Comparison of ENCODE assay signal across 8 cellular contexts in genomic region chr1:225508538-225509375, GRCh38.
DNase-seq lines count a peak whose midpoint lies in the region; ATAC-seq and TF ChIP-seq lines count a peak whose summit lies in the region.

No MANE protein-coding gene starts in this region.

- no peak for TF ChIP-seq CTCF in foreskin fibroblast (IDR thresholded peaks at IDR 0.05; ENCODE audit: low read depth, low read length)
- no peak for TF ChIP-seq CTCF in osteocyte (IDR thresholded peaks at IDR 0.05)

- H3K9me3 ChIP-seq in SJCRH30 (replicated peaks) (no peaks in the 10 kb centered on the region), T-helper 17 cell (ENCODE audit: control insufficient read depth, low read length, poor library complexity, severe bottlenecking) (no peaks in the 10 kb centered on the region)

- H3K27ac Mint-ChIP-seq in activated T-cell treated with anti-CD3 and anti-CD28 coated beads, Interleukin-2, amount 50 U/mL, for 24 hours, result no peak overlapping the region
- H3K27ac Mint-ChIP-seq in osteocyte (ENCODE audit: unreplicated experiment) (peak overlapping the region; percentile 94), T-helper 17 cell (no peak overlapping the region)

- peaks cover 18% of the 10 kb centered on the region for H3K27me3 Mint-ChIP-seq in activated T-cell treated with anti-CD3 and anti-CD28 coated beads, Interleukin-2, amount 50 U/mL, for 4 hours (ENCODE audit: low read depth)
- peaks cover 3% of the 10 kb centered on the region for H3K27me3 Mint-ChIP-seq in activated T-cell treated with anti-CD3 and anti-CD28 coated beads, Interleukin-2, amount 50 U/mL, for 24 hours
- H3K27me3 Mint-ChIP-seq in osteocyte (ENCODE audit: unreplicated experiment) (no peaks in the 10 kb centered on the region), T-helper 17 cell (peaks cover 30% of the 10 kb centered on the region)

- ATAC-seq in activated T-cell treated with anti-CD3 and anti-CD28 coated beads, Interleukin-2, amount 50 U/mL, for 4 hours, result peak; percentile 67 to 82
- ATAC-seq in T-helper 17 cell, result no peak

- H3K36me3 ChIP-seq in SJCRH30, result peaks cover 72% of the 10 kb centered on the region

- H3K4me3 Mint-ChIP-seq in activated T-cell treated with anti-CD3 and anti-CD28 coated beads, Interleukin-2, amount 50 U/mL, for 4 hours, result no peak overlapping the region
- no peak overlapping the region for H3K4me3 Mint-ChIP-seq in activated T-cell treated with anti-CD3 and anti-CD28 coated beads, Interleukin-2, amount 50 U/mL, for 24 hours
- H3K4me3 Mint-ChIP-seq in osteocyte (ENCODE audit: unreplicated experiment) (peak overlapping the region; percentile 6), T-helper 17 cell (no peak overlapping the region)

- H3K36me3 Mint-ChIP-seq in activated T-cell treated with anti-CD3 and anti-CD28 coated beads, Interleukin-2, amount 50 U/mL, for 4 hours (ENCODE audit: insufficient read depth), result no peaks in the 10 kb centered on the region
- no peaks in the 10 kb centered on the region for H3K36me3 Mint-ChIP-seq in activated T-cell treated with anti-CD3 and anti-CD28 coated beads, Interleukin-2, amount 50 U/mL, for 24 hours (ENCODE audit: low read depth)
- peaks cover 39% of the 10 kb centered on the region for H3K36me3 Mint-ChIP-seq in osteocyte (ENCODE audit: unreplicated experiment)
- H3K36me3 Mint-ChIP-seq in T-helper 17 cell (ENCODE audit: low read depth), result peaks cover 2% of the 10 kb centered on the region

- H3K4me1 Mint-ChIP-seq in activated T-cell treated with anti-CD3 and anti-CD28 coated beads, Interleukin-2, amount 50 U/mL, for 4 hours (ENCODE audit: low read depth), result peaks cover 2% of the 10 kb centered on the region
- H3K4me1 Mint-ChIP-seq in activated T-cell treated with anti-CD3 and anti-CD28 coated beads, Interleukin-2, amount 50 U/mL, for 24 hours (ENCODE audit: low read depth), result peaks cover 10% of the 10 kb centered on the region
- H3K4me1 Mint-ChIP-seq in osteocyte (ENCODE audit: unreplicated experiment) (peaks cover 23% of the 10 kb centered on the region), T-helper 17 cell (peaks cover 2% of the 10 kb centered on the region)

- H3K4me3 ChIP-seq in SJCRH30 (no peak overlapping the region), foreskin fibroblast (ENCODE audit: low read depth in 1 of 2, low read length in 2 of 2) (no peak overlapping the region)

- H3K27me3 ChIP-seq in SJCRH30, result no peaks in the 10 kb centered on the region

- peaks cover 17% of the 10 kb centered on the region for H3K4me1 ChIP-seq in SJCRH30

- H3K9me3 Mint-ChIP-seq in activated T-cell treated with anti-CD3 and anti-CD28 coated beads, Interleukin-2, amount 50 U/mL, for 4 hours, result no peaks in the 10 kb centered on the region
- no peaks in the 10 kb centered on the region for H3K9me3 Mint-ChIP-seq in activated T-cell treated with anti-CD3 and anti-CD28 coated beads, Interleukin-2, amount 50 U/mL, for 24 hours
- no peaks in the 10 kb centered on the region for H3K9me3 Mint-ChIP-seq in osteocyte (ENCODE audit: unreplicated experiment)

- no peak for DNase-seq in activated T-cell treated with anti-CD3 and anti-CD28 coated beads, Interleukin-2, amount 50 U/mL, for 4 hours
- no peak for DNase-seq in activated T-cell treated with anti-CD3 and anti-CD28 coated beads, Interleukin-2, amount 50 U/mL, for 24 hours
- peak; percentile 59 to 85 for DNase-seq in SJCRH30
- DNase-seq in foreskin fibroblast, result peak; percentile 90 to 95
- DNase-seq in osteocyte (ENCODE audit: extremely low spot score, unreplicated experiment), result no peak
- no peak for DNase-seq in T-helper 17 cell
- no peak for DNase-seq in activated T-cell treated with anti-CD3 and anti-CD28 coated beads, Interleukin-2, amount 50 U/mL, for 48 hours
- DNase-seq in activated CD4-positive, alpha-beta T cell treated with anti-CD3 and anti-CD28 coated beads for 1 hour, result no peak

- peak overlapping the region; percentile 47 for H3K27ac ChIP-seq in SJCRH30

Comparison
In these comparisons a context has a peak if more than half of its experiments do, and no peak if none do; other contexts are left out.
1. DNase-seq: peak in SJCRH30 (2 of 2) and foreskin fibroblast (2 of 2); none in activated T-cell treated with anti-CD3 and anti-CD28 coated beads, Interleukin-2, amount 50 U/mL, for 4 hours (single experiment), activated T-cell treated with anti-CD3 and anti-CD28 coated beads, Interleukin-2, amount 50 U/mL, for 24 hours (single experiment), osteocyte (single experiment), T-helper 17 cell (0 of 3), activated T-cell treated with anti-CD3 and anti-CD28 coated beads, Interleukin-2, amount 50 U/mL, for 48 hours (0 of 2) and activated CD4-positive, alpha-beta T cell treated with anti-CD3 and anti-CD28 coated beads for 1 hour (single experiment).